Comparison of ENCODE assay signal across 8 cellular contexts in the genomic region with DNA sequence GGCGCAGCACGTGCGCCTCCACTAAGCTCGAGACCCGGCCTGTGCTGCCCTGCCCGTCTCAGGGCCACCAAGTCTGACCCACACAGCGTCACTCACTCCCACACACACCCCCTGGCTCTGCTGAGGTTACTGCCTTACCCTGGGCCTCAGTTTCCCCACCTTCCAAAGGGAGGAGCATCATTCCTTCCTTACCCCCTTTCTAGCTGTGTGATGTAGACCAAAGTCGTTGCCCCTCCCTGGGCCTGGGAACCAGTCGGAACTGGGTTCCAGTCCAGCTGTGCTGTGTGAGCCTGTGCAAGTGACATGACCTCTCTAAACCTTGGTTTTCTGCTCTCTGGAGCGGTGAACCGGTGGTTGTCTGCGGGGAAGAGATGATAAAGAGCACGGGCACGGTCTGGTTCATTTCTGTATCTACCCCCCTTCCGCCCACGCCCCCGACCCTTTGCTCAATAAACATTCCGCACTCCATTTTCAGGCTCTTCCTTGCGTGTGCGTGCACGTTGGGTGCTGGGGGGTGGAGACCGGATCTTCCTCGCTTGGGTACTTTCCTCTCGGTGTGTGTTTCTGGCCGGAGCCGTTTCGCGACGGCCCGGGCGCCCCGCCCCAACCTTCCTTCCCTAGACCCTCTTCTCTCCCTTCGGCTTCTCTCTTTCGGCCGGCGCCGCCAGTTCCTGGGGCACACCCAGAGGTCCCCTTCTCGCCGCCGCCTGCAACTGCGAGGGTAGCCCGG. TPM values are rescaled to one million over a fixed set of nuclear protein-coding genes. Genes with fewer than 3 reads are reported as not detected.
DNase-seq lines count a peak whose midpoint lies in the region; ATAC-seq and TF ChIP-seq lines count a peak whose summit lies in the region.

A gene with protein sequence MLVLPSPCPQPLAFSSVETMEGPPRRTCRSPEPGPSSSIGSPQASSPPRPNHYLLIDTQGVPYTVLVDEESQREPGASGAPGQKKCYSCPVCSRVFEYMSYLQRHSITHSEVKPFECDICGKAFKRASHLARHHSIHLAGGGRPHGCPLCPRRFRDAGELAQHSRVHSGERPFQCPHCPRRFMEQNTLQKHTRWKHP (plus strand): TSS at position 647 of the 730 bp plus-strand sequence. CDS start 923 bp downstream, outside the sequence.

- no peak within 1 kb of the TSS for H2AFZ ChIP-seq in neural progenitor cell (replicated peaks)

- DNase-seq in A172 (ENCODE audit: low spot score) = peak; percentile 66
- peak; percentile 70 for DNase-seq in SK-MEL-5 (ENCODE audit: low read depth, low spot score)
- peak; percentile 57 to 75 (median 68) for DNase-seq in activated naive CD4-positive, alpha-beta T cell (lab: John Stamatoyannopoulos, UW)
- DNase-seq in foreskin melanocyte = peak; percentile 71
- peak; percentile 82 for DNase-seq in neural progenitor cell (ENCODE audit: low spot score)

- peaks cover 29% of the 10 kb centered on the region for H3K4me1 ChIP-seq in neural progenitor cell

- H4K20me1 ChIP-seq in neural progenitor cell (ENCODE audit: low read depth) = no peaks in the 10 kb centered on the region

- H3K4me3 ChIP-seq in neural progenitor cell = peak within 1 kb of the TSS; percentile 80

- peak within 1 kb of the TSS; percentile 96 for H3K27ac Mint-ChIP-seq in neural progenitor cell

- peak; percentile 31 for ATAC-seq in GM18511 (IDR thresholded peaks at IDR 0.05; ENCODE audit: unreplicated experiment)

- H3K27ac ChIP-seq in KOPT-K1 (ENCODE audit: low read depth, low read length, poor library complexity, severe bottlenecking) = peak within 1 kb of the TSS; percentile 72
- no peak within 1 kb of the TSS for H3K27ac ChIP-seq in neural progenitor cell

- peak within 1 kb of the TSS; percentile 96 for H3K4me3 Mint-ChIP-seq in neural progenitor cell

- H3K27me3 ChIP-seq in neural progenitor cell = no peaks in the 10 kb centered on the region

- peaks cover 45% of the 10 kb centered on the region for H3K4me1 Mint-ChIP-seq in neural progenitor cell

- H3K9me3 Mint-ChIP-seq in neural progenitor cell = no peaks in the 10 kb centered on the region

- H3K27me3 Mint-ChIP-seq in neural progenitor cell (ENCODE audit: insufficient read depth, low read depth) = peaks cover 20% of the 10 kb centered on the region

- H3F3A ChIP-seq in neural progenitor cell (ENCODE audit: low read depth) = peaks cover 51% of the 10 kb centered on the region

- H3K36me3 ChIP-seq in KOPT-K1 (ENCODE audit: insufficient read depth, low read length) (peaks cover 19% of the 10 kb centered on the region), neural progenitor cell (no peaks in the 10 kb centered on the region)

- in situ Hi-C loops in SK-MEL-5 (cut with HindIII; ENCODE audit: low pct_unique_long_range_greater_than_20kb, low sequenced_read_pairs) = no loop called here

- no peaks in the 10 kb centered on the region for H3K9me3 ChIP-seq in KOPT-K1 (ENCODE audit: insufficient read depth, low read length, poor library complexity, severe bottlenecking)
- H3K9me3 ChIP-seq in neural progenitor cell (ENCODE audit: low read depth) = no peaks in the 10 kb centered on the region

- peak within 1 kb of the TSS; percentile 99 for H3K4me2 ChIP-seq in neural progenitor cell

- TF ChIP-seq CTCF in neural progenitor cell (IDR thresholded peaks at IDR 0.05) = no peak
- no peak for TF ChIP-seq CTCF in subcutaneous adipose tissue (IDR thresholded peaks at IDR 0.05; ENCODE audit: low read depth)

- peak within 1 kb of the TSS; percentile 79 for H3K9ac ChIP-seq in neural progenitor cell

- peaks cover 14% of the 10 kb centered on the region for H3K36me3 Mint-ChIP-seq in neural progenitor cell

- peaks cover 86% of the 10 kb centered on the region for H3K79me2 ChIP-seq in neural progenitor cell (ENCODE audit: low read depth)

RNA-seq across cellular contexts. Expression of the gene that starts here (rescaled TPM):
- total RNA-seq in A172 (2014; rRNA removed; shearing (Covaris generic)) = 7.3 and 20.2 TPM in 2 replicates
- 10.6 and 15.3 TPM in 2 replicates for total RNA-seq in SK-MEL-5 (2014; rRNA removed; shearing (Covaris generic))
- 24.7 and 28.0 TPM in 2 replicates for polyA plus RNA-seq in SK-MEL-5 (2015; cell fraction: cytosol; rRNA removed)
- 10.9 and 16.6 TPM in 2 replicates for polyA plus RNA-seq in SK-MEL-5 (2015; cell fraction: nucleus; rRNA removed)
- total RNA-seq in neural progenitor cell (ENCODE audit: low replicate concordance) (12.2 and 32.4 TPM in 2 replicates), subcutaneous adipose tissue (10 to 100 TPM in 3 of 4 donors, 1 to 10 TPM in 1; 6.4 to 25.5 (median 19.0) TPM)
